ENCODE assay signal across 17 cellular contexts in the genomic region with DNA sequence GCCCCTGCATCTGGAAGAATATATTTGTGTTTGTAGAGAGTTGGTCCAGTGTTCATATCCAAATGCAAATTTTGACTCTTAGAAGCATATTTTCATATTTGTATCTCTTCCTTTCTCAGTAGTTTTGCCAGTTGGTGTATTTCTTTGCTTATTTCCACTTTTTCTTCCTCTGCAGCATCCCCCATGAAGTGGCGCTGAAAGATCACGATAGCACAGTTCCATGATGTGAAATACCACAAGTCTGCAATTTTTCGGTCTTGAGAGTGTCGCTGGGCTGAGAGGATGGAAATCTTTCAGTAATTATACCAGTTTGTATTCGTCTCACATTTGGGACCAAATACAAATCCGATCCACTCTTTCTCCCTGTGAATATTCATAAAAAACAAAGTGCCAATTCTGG.
DNase-seq lines count a peak whose midpoint lies in the region; ATAC-seq, FAIRE-seq and TF ChIP-seq lines count a peak whose summit lies in the region.
"Had no signal": no experiment of that assay in that cellular context is flagged by ENCODE, and none has a peak within 500 bp of the region (broad histone marks: within the 10 kb centered on the region; RNA-seq: fewer than 3 reads in every experiment).

No MANE protein-coding gene starts in this region.

- no peak overlapping the region for H3K4me3 ChIP-seq in brain microvascular endothelial cell (ENCODE audit: low read depth, low read length)
- H3K4me3 ChIP-seq: A549, BLaER1, GM23248 had no signal

- no peaks in the 10 kb centered on the region for H3K27me3 ChIP-seq in brain microvascular endothelial cell (replicated peaks)
- H3K27me3 ChIP-seq: BLaER1 had no signal

- ATAC-seq in HG03139 (IDR thresholded peaks at IDR 0.05; ENCODE audit: unreplicated experiment): no peak
- ATAC-seq: A549, HCT116 had no signal

- in situ Hi-C loops in brain microvascular endothelial cell (cut with HindIII; ENCODE audit: low pct_ligation_motif_present, low sequenced_read_pairs): no loop called here

- H3K27ac ChIP-seq in brain microvascular endothelial cell: no peak overlapping the region
- H3K27ac ChIP-seq: A549, BLaER1, GM23248 had no signal

- peaks cover 4% of the 10 kb centered on the region for H3K27me3 Mint-ChIP-seq in brain
- H3K27me3 Mint-ChIP-seq: CD8-positive, alpha-beta memory T cell; IgD-negative memory B cell had no signal

- intact Hi-C loops in head of caudate nucleus (cut with DNase I): no loop called here

- H3K36me3 Mint-ChIP-seq in brain: no peaks in the 10 kb centered on the region
- H3K36me3 Mint-ChIP-seq: CD8-positive, alpha-beta memory T cell; IgD-negative memory B cell had no signal

- peak overlapping the region in 4 of 5 experiments; percentile 3 to 87 (median 36) for H3K27ac Mint-ChIP-seq in brain
- H3K27ac Mint-ChIP-seq: CD8-positive, alpha-beta memory T cell; IgD-negative memory B cell had no signal

- no peak for FAIRE-seq in D721Med (lab: Jason Lieb, UNC)
- FAIRE-seq: A549, GM12891, H54 had no signal

- no peak for DNase-seq in D721Med (ENCODE audit: insufficient read length, low spot score)
- peak in 25 of 42 donors; percentile 7 to 58 (median 37) for DNase-seq in head of caudate nucleus
- peak; percentile 52 for DNase-seq in pons (ENCODE audit: low spot score)
- no peak for DNase-seq in brain microvascular endothelial cell
- no peak for DNase-seq in NCI-H2029 (lab: John Stamatoyannopoulos, UW)
- DNase-seq: Caco-2; CD8-positive, alpha-beta memory T cell; DMS 273 treated with DMSO at 0.1 percent for 48 hours; GM23248 had no signal

- peak overlapping the region in 2 of 5 experiments; percentile 38 to 78 for H3K4me3 Mint-ChIP-seq in brain
- H3K4me3 Mint-ChIP-seq: CD8-positive, alpha-beta memory T cell; IgD-negative memory B cell had no signal

- peaks cover 0 to 3% (median 0%) of the 10 kb centered on the region in 5 experiments for H3K9me3 Mint-ChIP-seq in brain

- H3K36me3 ChIP-seq in brain microvascular endothelial cell (replicated peaks): no peaks in the 10 kb centered on the region
- H3K36me3 ChIP-seq: BLaER1 had no signal

- peak; percentile 2 for TF ChIP-seq CTCF in D721Med (IDR thresholded peaks at IDR 0.05; ENCODE audit: insufficient read depth, missing control alignments)
- no peak for TF ChIP-seq CTCF in brain (conservative IDR thresholded peaks at IDR 0.05)
- no peak for TF ChIP-seq CTCF in brain microvascular endothelial cell (IDR thresholded peaks at IDR 0.05; ENCODE audit: low read depth, low read length, missing control alignments)

- H3K4me1 Mint-ChIP-seq in brain: peaks cover 34% of the 10 kb centered on the region
- H3K4me1 Mint-ChIP-seq: CD8-positive, alpha-beta memory T cell; IgD-negative memory B cell had no signal

Comparison
In these comparisons a context has a peak if more than half of its experiments do, and no peak if none do; other contexts are left out.
1. DNase-seq: peak in head of caudate nucleus (25 of 42) and pons (single experiment); none in D721Med (single experiment), brain microvascular endothelial cell (single experiment) and NCI-H2029 (single experiment).